In the genomic region with DNA sequence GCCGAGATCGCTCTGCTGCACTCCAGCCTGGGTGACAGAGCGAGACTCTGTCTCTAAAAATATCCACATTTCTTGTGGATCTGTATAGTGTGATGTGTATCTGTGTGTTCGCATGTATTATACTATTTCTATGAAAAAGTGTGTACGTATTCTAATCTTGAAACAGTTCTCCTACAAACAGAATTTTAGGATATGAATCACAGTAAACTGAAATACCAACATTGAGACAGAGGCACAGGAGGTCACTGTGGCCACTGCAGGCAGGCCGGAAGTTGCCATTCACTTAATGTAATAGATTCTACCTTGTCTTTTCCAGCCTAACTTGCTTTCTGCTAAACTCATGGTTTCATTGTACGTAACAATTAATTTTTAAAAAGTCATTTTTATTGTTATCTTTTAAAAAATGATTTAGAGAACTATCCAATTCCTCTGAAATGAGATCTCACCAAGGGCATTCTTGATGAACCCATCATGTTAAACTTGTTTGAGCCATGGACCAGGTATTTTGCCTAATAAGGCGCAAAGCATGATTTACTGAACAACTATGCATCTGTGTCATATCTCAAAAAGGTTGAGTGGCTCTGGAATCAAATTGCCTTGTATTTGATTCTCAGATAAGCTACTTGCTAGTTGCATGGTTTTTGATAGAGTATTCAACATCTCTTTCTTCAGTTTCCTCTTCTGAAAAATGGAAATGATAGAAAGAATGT, we compare ENCODE assay signal across 17 cellular contexts.
"Had no signal": no experiment of that assay in that cellular context is flagged by ENCODE, and none has a peak within 500 bp of the region (broad histone marks: within the 10 kb centered on the region; RNA-seq: fewer than 3 reads in every experiment).

No MANE protein-coding gene starts in this region.

- FAIRE-seq: urothelium cell line had no signal

- H3K4me1 ChIP-seq: colonic mucosa, lower lobe of right lung, prostate gland, thyroid gland had no signal

- DNase-seq: activated CD4-positive, alpha-beta T cell treated with anti-CD3 and anti-CD28 coated beads for 48 hours; activated naive CD4-positive, alpha-beta T cell treated with Interleukin-2 at 50 U/mL for 16 hours; aorta; colonic mucosa; foreskin melanocyte; left cardiac atrium; lower lobe of right lung; midbrain; right cardiac atrium; stimulated activated CD4-positive, alpha-beta T cell treated with anti-CD3 and anti-CD28 coated beads, Interleukin-15, amount 100 ng/mL, for 24 hours; stimulated activated CD4-positive, alpha-beta T cell treated with anti-CD3 and anti-CD28 coated beads, Interleukin-4, amount 100 ng/mL, for 1 hour; stimulated activated naive B cell treated with anti-CD40 and anti-IgM and Interleukin-4, amounts not matched to agents 10 μg/mL and 1 μg/mL and 100 μg/mL, for 72 hours; T-helper 17 cell; thyroid gland had no signal

- H3K27ac ChIP-seq: colonic mucosa, lower lobe of right lung, prostate gland, skin epidermis, thyroid gland had no signal

- H3K9me3 ChIP-seq: colonic mucosa, lower lobe of right lung, prostate gland, thyroid gland had no signal

- H3K36me3 ChIP-seq: colonic mucosa, lower lobe of right lung, prostate gland, thyroid gland had no signal

- H3K4me3 ChIP-seq: colonic mucosa, lower lobe of right lung, prostate gland, skin epidermis, thyroid gland had no signal

- H3K27me3 ChIP-seq: thyroid gland had no signal

- ATAC-seq: left cardiac atrium; lower lobe of right lung; right cardiac atrium; stimulated activated naive B cell treated with anti-CD40 and anti-IgM and Interleukin-4, amounts not matched to agents 10 μg/mL and 1 μg/mL and 100 μg/mL, for 72 hours; T-helper 17 cell had no signal
